11 cellular contexts compared by ENCODE assay signal in genomic region chr10:119705434-119705831, GRCh38. TPM values are rescaled to one million over a fixed set of nuclear protein-coding genes. Genes with fewer than 3 reads are reported as not detected.
DNase-seq lines count a peak whose midpoint lies in the region; ATAC-seq, FAIRE-seq and TF ChIP-seq lines count a peak whose summit lies in the region.
"Had no signal": no experiment of that assay in that cellular context is flagged by ENCODE, and none has a peak within 500 bp of the region (broad histone marks: within the 10 kb centered on the region; RNA-seq: fewer than 3 reads in every experiment).

No MANE protein-coding gene starts in this region.

- H3K27me3 Mint-ChIP-seq in activated naive CD4-positive, alpha-beta T cell treated with anti-CD3 and anti-CD28 coated beads for 36 hours (ENCODE audit: low read depth) = no peaks in the 10 kb centered on the region
- H3K27me3 Mint-ChIP-seq in nephron progenitor cell (ENCODE audit: low read depth, poor library complexity) = peaks cover 18% of the 10 kb centered on the region

- ATAC-seq in GM19455 (IDR thresholded peaks at IDR 0.05; ENCODE audit: unreplicated experiment) (peak; percentile 49), HG03159 (IDR thresholded peaks at IDR 0.05; ENCODE audit: unreplicated experiment) (peak; percentile 42)

- intact Hi-C loops in activated naive CD4-positive, alpha-beta T cell treated with anti-CD3 and anti-CD28 coated beads for 36 hours (cut with micrococcal nuclease) = loop anchor here (1.0 to 10.0 kb wide), 5 partner anchors 19 to 1361 kb away; partner anchors contain the start of gene FAM204A

- H3K9me3 Mint-ChIP-seq in activated naive CD4-positive, alpha-beta T cell treated with anti-CD3 and anti-CD28 coated beads for 36 hours = peaks cover 56% of the 10 kb centered on the region
- peaks cover 38% of the 10 kb centered on the region for H3K9me3 Mint-ChIP-seq in nephron progenitor cell

- no peaks in the 10 kb centered on the region for H3K27me3 ChIP-seq in MG63
- H3K27me3 ChIP-seq: gastrocnemius medialis had no signal

- CTCF ChIA-PET in activated naive CD4-positive, alpha-beta T cell treated with anti-CD3 and anti-CD28 coated beads for 36 hours (lab: Charles Lee) = interaction anchor here (0.7 to 2.2 kb wide), 7 partner anchors 16 to 460 kb away, joined by 3 to 8 read pairs (median 3); no protein-coding TSS in a partner anchor

- no peak overlapping the region for H3K4me3 Mint-ChIP-seq in activated naive CD4-positive, alpha-beta T cell treated with anti-CD3 and anti-CD28 coated beads for 36 hours
- no peak overlapping the region for H3K4me3 Mint-ChIP-seq in nephron progenitor cell
- H3K4me3 Mint-ChIP-seq: nephron had no signal

- peaks cover 39% of the 10 kb centered on the region for H3K36me3 Mint-ChIP-seq in activated naive CD4-positive, alpha-beta T cell treated with anti-CD3 and anti-CD28 coated beads for 36 hours (ENCODE audit: low read depth)
- H3K36me3 Mint-ChIP-seq in nephron progenitor cell (ENCODE audit: low read depth) = peaks cover 22% of the 10 kb centered on the region

- H3K9me3 ChIP-seq in MG63 = no peaks in the 10 kb centered on the region
- H3K9me3 ChIP-seq: gastrocnemius medialis had no signal

- TF ChIP-seq CTCF in nephron progenitor cell (IDR thresholded peaks at IDR 0.05) = no peak

- peak; percentile 85 for FAIRE-seq in GM12892 (lab: Jason Lieb, UNC)

- H3K4me1 Mint-ChIP-seq in activated naive CD4-positive, alpha-beta T cell treated with anti-CD3 and anti-CD28 coated beads for 36 hours (ENCODE audit: low read depth) = peaks cover 81% of the 10 kb centered on the region
- H3K4me1 Mint-ChIP-seq in nephron progenitor cell = no peaks in the 10 kb centered on the region

- peak overlapping the region; percentile 96 for H3K27ac Mint-ChIP-seq in activated naive CD4-positive, alpha-beta T cell treated with anti-CD3 and anti-CD28 coated beads for 36 hours
- H3K27ac Mint-ChIP-seq in nephron progenitor cell = no peak overlapping the region
- H3K27ac Mint-ChIP-seq: nephron had no signal

- TF ChIP-seq POLR2A in GM12892 (IDR thresholded peaks at IDR 0.05; ENCODE audit: low read depth, low read length) = no peak

- no peak for DNase-seq in GM12892 (ENCODE audit: insufficient read length)
- DNase-seq in activated naive CD4-positive, alpha-beta T cell treated with anti-CD3 and anti-CD28 coated beads for 36 hours = no peak
- DNase-seq in MG63 = no peak
- DNase-seq in iPS-NIHi7 (ENCODE audit: extremely low spot score) = no peak
- DNase-seq in stimulated activated naive CD4-positive, alpha-beta T cell treated with Interleukin-2 at 50 U/mL for 16 hours (lab: John Stamatoyannopoulos, UW) = no peak
- no peak for DNase-seq in nephron progenitor cell
- DNase-seq: amniotic stem cell, gastrocnemius medialis had no signal

- no peak overlapping the region for H3K4me3 ChIP-seq in MG63
- H3K4me3 ChIP-seq: gastrocnemius medialis had no signal

- H3K36me3 ChIP-seq in MG63 = no peaks in the 10 kb centered on the region
- H3K36me3 ChIP-seq: gastrocnemius medialis had no signal

RNA-seq across cellular contexts. Expression of gene INPP5F, which starts 20.4 kb away (rescaled TPM):
- 11.8 TPM for polyA plus RNA-seq in GM12892 (2012; ENCODE audit: missing spikeins)
- total RNA-seq in activated naive CD4-positive, alpha-beta T cell treated with anti-CD3 and anti-CD28 coated beads for 36 hours = 10 to 100 TPM; 10.5 to 10.9 TPM
- 7.1 and 10.1 TPM in 2 replicates for total RNA-seq in MG63 (2014; rRNA removed; shearing (Covaris generic); ENCODE audit: low replicate concordance)

RNA-seq across cellular contexts. Expression of gene BAG3, which starts 54.3 kb away (rescaled TPM):
- polyA plus RNA-seq in GM12892 (2012; ENCODE audit: missing spikeins) = 3.7 TPM
- total RNA-seq in activated naive CD4-positive, alpha-beta T cell treated with anti-CD3 and anti-CD28 coated beads for 36 hours = 10 to 100 TPM; 20.9 to 24.3 TPM
- 26.9 and 31.9 TPM in 2 replicates for total RNA-seq in MG63 (2014; rRNA removed; shearing (Covaris generic); ENCODE audit: low replicate concordance)
